Comparison of ENCODE assay signal across 8 cellular contexts in genomic region chr4:4995103-4995761, GRCh38. TPM values are rescaled to one million over a fixed set of nuclear protein-coding genes. Genes with fewer than 3 reads are reported as not detected.
A peak's percentile ranks its signal among the peaks of the same experiment; 100 is the strongest.
DNase-seq lines count a peak whose midpoint lies in the region; ATAC-seq, FAIRE-seq and TF ChIP-seq lines count a peak whose summit lies in the region.

No MANE protein-coding gene starts in this region.

- POLR2A ChIA-PET in K562 (lab: Yijun Ruan, JAX): no interaction called here

- no peak for TF ChIP-seq POLR2A in K562 (conservative IDR thresholded peaks at IDR 0.05)

- peak; percentile 86 for FAIRE-seq in K562 (lab: Jason Lieb, UNC)
- no peak for FAIRE-seq in small intestine (lab: Jason Lieb, UNC)

- H3K4me1 ChIP-seq in BLaER1: peaks cover 13% of the 10 kb centered on the region
- no peaks in the 10 kb centered on the region for H3K4me1 ChIP-seq in SJCRH30
- peaks cover 2 to 22% of the 10 kb centered on the region in 2 experiments; a peak in 4 of 5 replicates for H3K4me1 ChIP-seq in K562 (replicated peaks in 1 of 2; ENCODE audit: control insufficient read depth in 2 of 2, insufficient read depth in 2 of 2, low read length in 2 of 2)
- peaks cover 4% of the 10 kb centered on the region for H3K4me1 ChIP-seq in iPS-15b (ENCODE audit: control insufficient read depth, insufficient read depth, low read length)
- H3K4me1 ChIP-seq in small intestine (ENCODE audit: control insufficient read depth in 2 of 2, insufficient read depth in 1 of 2, low read depth in 1 of 2, low read length in 1 of 2): no peaks in the 10 kb centered on the region

- TF ChIP-seq RAD21 in K562 (CRISPR knock-in tag; conservative IDR thresholded peaks at IDR 0.05 in 1 of 2, IDR thresholded peaks at IDR 0.05 in 1 of 2): peak; percentile 94 to 95

- H3K9me3 ChIP-seq in BLaER1 (no peaks in the 10 kb centered on the region), SJCRH30 (replicated peaks) (no peaks in the 10 kb centered on the region), K562 (replicated peaks; ENCODE audit: control insufficient read depth, insufficient read depth, low read depth, low read length) (no peaks in the 10 kb centered on the region), iPS-15b (ENCODE audit: control insufficient read depth, insufficient read depth, low read length) (no peaks in the 10 kb centered on the region), small intestine (ENCODE audit: control insufficient read depth, low read depth) (no peaks in the 10 kb centered on the region)

- peak; percentile 67 for ATAC-seq in GM18868 (IDR thresholded peaks at IDR 0.05; ENCODE audit: unreplicated experiment)
- peak; percentile 98 for ATAC-seq in K562

- intact Hi-C loops in K562 (cut with micrococcal nuclease): loop anchor here (1.0 to 5.0 kb wide), 4 partner anchors 147 to 817 kb away; no protein-coding TSS in a partner anchor

- H3K27ac ChIP-seq in BLaER1 (no peak overlapping the region), SJCRH30 (no peak overlapping the region), K562 (ENCODE audit: extremely low read depth, low read depth, low read length) (no peak overlapping the region), small intestine (ENCODE audit: low read depth in 1 of 2, low read length in 1 of 2) (no peak overlapping the region)

- TF ChIP-seq EP300 in K562 (IDR thresholded peaks at IDR 0.05; ENCODE audit: low read length): no peak; the same call in 1 of the 2 replicates

- 11% methylated on average over 18 of the region's 18 CpGs for WGBS in K562 (ENCODE audit: insufficient coverage, low coverage, missing lambda C conversion rate)
- 19 to 21% (median 19%) methylated on average over 18 of the region's 18 CpGs for WGBS in small intestine, 3 donors

- no TSS peak for BruUV-seq in K562 (replicated peaks; lab: Mats Ljungman, UMichigan)

- peak overlapping the region; percentile 79 for H2AFZ ChIP-seq in K562 (ENCODE audit: low read depth, low read length)

- in situ Hi-C loops in K562 (cut with MboI): loop anchor here (5.0 to 10.0 kb wide), 2 partner anchors 147 to 380 kb away; no protein-coding TSS in a partner anchor

- H3K4me3 ChIP-seq in BLaER1 (no peak overlapping the region), SJCRH30 (no peak overlapping the region), K562 (no peak overlapping the region), iPS-15b (ENCODE audit: low read depth, low read length) (no peak overlapping the region), small intestine (ENCODE audit: low read depth in 1 of 2, low read length in 2 of 2) (no peak overlapping the region)

- CTCF ChIA-PET in K562 (lab: Yijun Ruan, JAX; ENCODE audit: low intra/inter-chr PET ratio): interaction anchor here (0.5 to 0.6 kb wide), 3 partner anchors 118 to 415 kb away, joined by 3 to 5 read pairs (median 3); no protein-coding TSS in a partner anchor

- H3K36me3 ChIP-seq in BLaER1 (no peaks in the 10 kb centered on the region), SJCRH30 (no peaks in the 10 kb centered on the region), K562 (ENCODE audit: control insufficient read depth, insufficient read depth, low read length) (no peaks in the 10 kb centered on the region), iPS-15b (ENCODE audit: control insufficient read depth, insufficient read depth, low read length) (no peaks in the 10 kb centered on the region), small intestine (ENCODE audit: control insufficient read depth in 2 of 2, insufficient read depth in 2 of 2, low read length in 2 of 2) (no peaks in the 10 kb centered on the region)

- TF ChIP-seq CTCF in K562 (IDR thresholded peaks at IDR 0.05 in 2 of 3, conservative IDR thresholded peaks at IDR 0.05 in 1 of 3; ENCODE audit: insufficient read depth in 2 of 3, low read depth in 1 of 3, low read length in 3 of 3): peak; percentile 89 to 95 (median 95)

- H4K20me1 ChIP-seq in BLaER1 (no peaks in the 10 kb centered on the region), K562 (replicated peaks; ENCODE audit: control insufficient read depth, insufficient read depth, low read length) (no peaks in the 10 kb centered on the region)

- H3K9me1 ChIP-seq in K562 (ENCODE audit: control insufficient read depth, insufficient read depth, low read length): peaks cover 5% of the 10 kb centered on the region

- H3K9ac ChIP-seq in BLaER1 (no peak overlapping the region), K562 (ENCODE audit: insufficient read depth in 1 of 2, low read depth in 2 of 2, low read length in 2 of 2) (peak overlapping the region in 1 of 2 experiments; percentile 59; a peak in 1 of 4 replicates), iPS-15b (ENCODE audit: low read depth, low read length) (peak overlapping the region; percentile 20)

- H3K27me3 ChIP-seq in BLaER1 (no peaks in the 10 kb centered on the region), SJCRH30 (peaks cover 2% of the 10 kb centered on the region; the same call in 1 of the 2 replicates), K562 (ENCODE audit: control insufficient read depth in 2 of 2, insufficient read depth in 2 of 2, low read length in 2 of 2) (peaks cover 0 to 26% of the 10 kb centered on the region in 2 experiments; a peak in 3 of 5 replicates), iPS-15b (ENCODE audit: control insufficient read depth, insufficient read depth, low read length) (no peaks in the 10 kb centered on the region), small intestine (ENCODE audit: control insufficient read depth in 2 of 2, insufficient read depth in 2 of 2, low read length in 2 of 2) (no peaks in the 10 kb centered on the region)

- H3K4me2 ChIP-seq in BLaER1 (peak overlapping the region; percentile 63), K562 (ENCODE audit: insufficient read depth, low read length) (peak overlapping the region; percentile 36; the same call in 1 of the 2 replicates)

- DNase-seq in HuH-7 (ENCODE audit: low spot score) (peak; percentile 68), SJCRH30 (peak; percentile 73 to 86), K562 (ENCODE audit: extremely low read depth in 1 of 4, low spot score in 3 of 4) (peak; percentile 81 to 86 (median 84)), small intestine (peak; percentile 54), NCI-H2107 (lab: John Stamatoyannopoulos, UW) (no peak)

- no peaks in the 10 kb centered on the region for H3K79me2 ChIP-seq in K562 (ENCODE audit: control insufficient read depth, insufficient read depth, low read length)

RNA-seq across cellular contexts. Expression of gene CYTL1, which starts 24.0 kb away (rescaled TPM):
- 6.6 and 8.1 TPM in 2 replicates for total RNA-seq in SJCRH30 (2014; rRNA removed; shearing (Covaris generic))
- total RNA-seq in K562 (2011; cell fraction: chromatin; rRNA removed; ENCODE audit: low replicate concordance): not detected in 2 replicates
- not detected in 2 replicates for total RNA-seq in K562 (2011; cell fraction: nucleolus; rRNA removed)
- not detected in 2 replicates for total RNA-seq in K562 (2011; cell fraction: nucleoplasm; rRNA removed)
- not detected in 2 replicates for total RNA-seq in K562 (2014; rRNA removed)
- not detected in 2 replicates for total RNA-seq in K562 (2014; rRNA removed; fragmentation: Illumina TruSeq; extraction: Trizol)
- total RNA-seq in K562 (2015; rRNA removed; fragmentation: Illumina TruSeq; extraction: Trizol): not detected in 2 replicates
- total RNA-seq in K562 (2021): not detected in 2 replicates
- not detected in 2 replicates for polyA plus RNA-seq in K562 (2011; rRNA removed)
- not detected in 2 replicates for polyA plus RNA-seq in K562 (2011; cell fraction: cytosol; rRNA removed)
- polyA plus RNA-seq in K562 (2011; cell fraction: nucleus; rRNA removed): not detected in 2 replicates
- 0.19 TPM in 1 of 2 replicates, not detected in the other for polyA plus RNA-seq in K562 (2012)
- polyA plus RNA-seq in K562 (2014; fragmentation: Illumina TruSeq; extraction: Trizol): not detected in 2 replicates
- not detected for polyA plus RNA-seq in K562 (2014; fragmentation: Nextera tagmentation; extraction: Ambion mirVana)
- polyA plus RNA-seq in K562 (2014; rRNA removed): not detected in 2 replicates
- not detected in 2 replicates for polyA minus RNA-seq in K562 (2011; rRNA and poly(A)+ RNA removed)
- polyA minus RNA-seq in K562 (2011; cell fraction: cytosol; rRNA and poly(A)+ RNA removed): not detected in 2 replicates
- polyA minus RNA-seq in K562 (2011; cell fraction: nucleus; rRNA and poly(A)+ RNA removed): not detected in 2 replicates
- polyA plus RNA-seq in small intestine: under 1 TPM in 2 of 3 donors, not detected in 1; 0.36 to 0.81 TPM

RNA-seq across cellular contexts. Expression of gene STK32B, which starts 56.0 kb away (rescaled TPM):
- 0.10 and 0.20 TPM in 2 replicates for total RNA-seq in SJCRH30 (2014; rRNA removed; shearing (Covaris generic))
- total RNA-seq in K562 (2011; cell fraction: chromatin; rRNA removed; ENCODE audit: low replicate concordance): 0.21 and 0.23 TPM in 2 replicates
- total RNA-seq in K562 (2011; cell fraction: nucleolus; rRNA removed): 0.13 TPM in 1 of 2 replicates, not detected in the other
- 0.15 and 0.53 TPM in 2 replicates for total RNA-seq in K562 (2011; cell fraction: nucleoplasm; rRNA removed)
- total RNA-seq in K562 (2014; rRNA removed) (0.08 TPM in 1 of 2 replicates, not detected in the other), K562 (2014; rRNA removed; fragmentation: Illumina TruSeq; extraction: Trizol) (0.11 and 0.16 TPM in 2 replicates), K562 (2015; rRNA removed; fragmentation: Illumina TruSeq; extraction: Trizol) (0.07 and 0.08 TPM in 2 replicates), K562 (2021) (0.18 and 0.20 TPM in 2 replicates)
- polyA plus RNA-seq in K562 (2011; rRNA removed) (not detected in 2 replicates), K562 (2014; fragmentation: Illumina TruSeq; extraction: Trizol) (0.10 and 0.12 TPM in 2 replicates), K562 (2014; fragmentation: Nextera tagmentation; extraction: Ambion mirVana) (under 1 TPM; 0.03 to 0.04 TPM), K562 (2014; rRNA removed) (0.05 and 0.22 TPM in 2 replicates), small intestine (under 1 TPM in 2 of 3 donors, not detected in 1; 0.27 to 0.75 TPM)
- 0.01 and 0.04 TPM in 2 replicates for polyA plus RNA-seq in K562 (2011; cell fraction: cytosol; rRNA removed)
- 0.14 TPM in 1 of 2 replicates, not detected in the other for polyA plus RNA-seq in K562 (2011; cell fraction: nucleus; rRNA removed)
- 0.30 and 0.71 TPM in 2 replicates for polyA plus RNA-seq in K562 (2012)
- polyA minus RNA-seq in K562 (2011; rRNA and poly(A)+ RNA removed): 0.06 TPM in 1 of 2 replicates, not detected in the other
- polyA minus RNA-seq in K562 (2011; cell fraction: cytosol; rRNA and poly(A)+ RNA removed): not detected in 2 replicates
- polyA minus RNA-seq in K562 (2011; cell fraction: nucleus; rRNA and poly(A)+ RNA removed): 0.13 TPM in 1 of 2 replicates, not detected in the other
